Comparison of ENCODE assay signal across 24 cellular contexts in the genomic region with DNA sequence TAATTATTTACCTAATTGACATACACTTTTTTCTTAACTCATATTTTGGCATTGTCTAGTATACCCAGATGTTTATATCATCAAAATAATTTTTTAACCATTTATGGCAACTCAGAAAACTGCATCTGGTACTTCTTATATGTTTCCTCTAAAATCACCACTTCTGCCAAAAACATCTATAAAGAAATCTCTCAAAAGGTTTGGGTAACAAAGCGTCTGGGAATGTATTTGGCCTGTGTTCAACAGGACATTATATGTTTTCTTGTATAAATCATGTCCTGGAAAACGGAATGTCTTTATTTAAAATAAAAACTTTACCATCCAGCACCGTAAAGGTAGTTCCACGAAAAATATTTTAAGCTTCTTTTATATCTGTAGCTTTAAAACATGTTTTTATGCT. TPM values are rescaled to one million over a fixed set of nuclear protein-coding genes. Genes with fewer than 3 reads are reported as not detected.
A peak's percentile ranks its signal among the peaks of the same experiment; 100 is the strongest.
DNase-seq lines count a peak whose midpoint lies in the region; FAIRE-seq and TF ChIP-seq lines count a peak whose summit lies in the region.
"Had no signal": no experiment of that assay in that cellular context is flagged by ENCODE, and none has a peak within 500 bp of the region (broad histone marks: within the 10 kb centered on the region; RNA-seq: fewer than 3 reads in every experiment).

No MANE protein-coding gene starts in this region.

- no peak overlapping the region for H3K4me2 ChIP-seq in astrocyte (ENCODE audit: low read length)
- H3K4me2 ChIP-seq in skeletal muscle satellite cell (ENCODE audit: low read length) = peak overlapping the region; percentile 30
- H3K4me2 ChIP-seq: A549 had no signal

- H4K20me1 ChIP-seq in astrocyte (ENCODE audit: insufficient read depth, low read length) = no peaks in the 10 kb centered on the region

- peaks cover 13% of the 10 kb centered on the region for H3K4me1 Mint-ChIP-seq in astrocyte (ENCODE audit: low read depth, unreplicated experiment)
- H3K4me1 Mint-ChIP-seq: B cell had no signal

- peaks cover 9% of the 10 kb centered on the region for H3K4me1 ChIP-seq in astrocyte (ENCODE audit: insufficient read depth, low read length)
- H3K4me1 ChIP-seq in skeletal muscle satellite cell (ENCODE audit: control insufficient read depth, insufficient read depth, low read length) = peaks cover 52% of the 10 kb centered on the region
- H3K4me1 ChIP-seq: SJCRH30 had no signal

- no peaks in the 10 kb centered on the region for H3K27me3 ChIP-seq in astrocyte (ENCODE audit: insufficient read depth, low read length)
- H3K27me3 ChIP-seq in skeletal muscle satellite cell (ENCODE audit: control insufficient read depth, insufficient read depth, low read length) = no peaks in the 10 kb centered on the region
- H3K27me3 ChIP-seq: SJCRH30 had no signal

- H3K27ac ChIP-seq in astrocyte (ENCODE audit: low read depth, low read length) = no peak overlapping the region
- H3K27ac ChIP-seq: A549, C4-2B, SJCRH30 had no signal

- FAIRE-seq in astrocyte (lab: Jason Lieb, UNC) = no peak
- FAIRE-seq: A549 had no signal

- no peaks in the 10 kb centered on the region for H3K79me2 ChIP-seq in astrocyte (ENCODE audit: insufficient read depth, low read length)

- H3K4me3 Mint-ChIP-seq in astrocyte (ENCODE audit: unreplicated experiment) = no peak overlapping the region
- H3K4me3 Mint-ChIP-seq: B cell; CD8-positive, alpha-beta memory T cell had no signal

- H3K9ac ChIP-seq in astrocyte (ENCODE audit: low read length) (no peak overlapping the region), skeletal muscle satellite cell (ENCODE audit: low read depth, low read length) (no peak overlapping the region)

- no peak overlapping the region for H2AFZ ChIP-seq in astrocyte (ENCODE audit: low read depth, low read length)

- TF ChIP-seq CTCF in astrocyte (IDR thresholded peaks at IDR 0.05; ENCODE audit: insufficient read depth, low read depth, low read length) (no peak), fibroblast of pulmonary artery (IDR thresholded peaks at IDR 0.05; ENCODE audit: low read length, missing control alignments) (no peak)

- peaks cover 8% of the 10 kb centered on the region for H3K36me3 Mint-ChIP-seq in astrocyte (ENCODE audit: low read depth, unreplicated experiment)

- H3K27ac Mint-ChIP-seq in astrocyte (ENCODE audit: unreplicated experiment) = no peak overlapping the region
- H3K27ac Mint-ChIP-seq: B cell had no signal

- no peaks in the 10 kb centered on the region for H3K9me3 Mint-ChIP-seq in astrocyte (ENCODE audit: unreplicated experiment)
- H3K9me3 Mint-ChIP-seq: CD8-positive, alpha-beta memory T cell had no signal

- no peaks in the 10 kb centered on the region for H3K27me3 Mint-ChIP-seq in astrocyte (ENCODE audit: low read depth, unreplicated experiment)
- H3K27me3 Mint-ChIP-seq: B cell; CD8-positive, alpha-beta memory T cell had no signal

- no peaks in the 10 kb centered on the region for H3K9me3 ChIP-seq in astrocyte (ENCODE audit: insufficient read depth, low read depth, low read length)
- no peaks in the 10 kb centered on the region for H3K9me3 ChIP-seq in skeletal muscle satellite cell (replicated peaks; ENCODE audit: low read length)
- H3K9me3 ChIP-seq: A549, SJCRH30 had no signal

- H3K36me3 ChIP-seq in astrocyte (ENCODE audit: insufficient read depth, low read length) (peaks cover 20% of the 10 kb centered on the region), skeletal muscle satellite cell (ENCODE audit: insufficient read depth, low read length) (peaks cover 21% of the 10 kb centered on the region)

- no peak overlapping the region for H3K4me3 ChIP-seq in astrocyte (ENCODE audit: insufficient read depth, low read depth, low read length)
- H3K4me3 ChIP-seq in fibroblast of pulmonary artery (replicated peaks; ENCODE audit: low read depth, low read length) = no peak overlapping the region
- no peak overlapping the region for H3K4me3 ChIP-seq in skeletal muscle satellite cell (ENCODE audit: low read length)
- H3K4me3 ChIP-seq: A549, SJCRH30 had no signal

- peak; percentile 28 for DNase-seq in HCEC 1CT
- DNase-seq in astrocyte (ENCODE audit: low read depth) = peak; percentile 18
- DNase-seq in fibroblast of pulmonary artery (ENCODE audit: low read depth) = peak; percentile 33
- no peak for DNase-seq in UCSD-AML1 (lab: John Stamatoyannopoulos, UW; ENCODE audit: unreplicated experiment)
- no peak for DNase-seq in NK-92 (lab: John Stamatoyannopoulos, UW; ENCODE audit: unreplicated experiment)
- DNase-seq in cerebellar cortex (ENCODE audit: low spot score) = no peak
- DNase-seq: CD8-positive, alpha-beta memory T cell; DND-41; Karpas-422; NCI-H1092 treated with DMSO at 0.1 percent for 48 hours; NCI-H1436; NCI-H187; NCI-H2081 treated with DMSO at 0.1 percent for 48 hours; NCI-H2171 treated with DMSO at 0.1 percent for 48 hours; NCI-H524; NCI-H774; NK-92 treated with Interleukin-12 subunit alpha and Interleukin-12 subunit beta, amount 100 ng/mL, for 24 hours; PC-3; SJCRH30 had no signal

RNA-seq across cellular contexts. Expression of a gene that starts 36.1 kb away (rescaled TPM):
- total RNA-seq in astrocyte = 12.5 and 14.9 TPM in 2 replicates
- total RNA-seq in skeletal muscle satellite cell (2012; rRNA removed) = 38.5 and 46.3 TPM in 2 replicates
- total RNA-seq: HT-29 had no signal

RNA-seq across cellular contexts. Expression of a gene that starts 56.3 kb away (rescaled TPM):
- 48.2 and 50.5 TPM in 2 replicates for total RNA-seq in astrocyte
- total RNA-seq in skeletal muscle satellite cell (2012; rRNA removed) = 19.4 and 25.3 TPM in 2 replicates

Comparison
In these comparisons a context has a peak if more than half of its experiments do, and no peak if none do; other contexts are left out.
1. DNase-seq: peak in HCEC 1CT (single experiment), astrocyte (single experiment) and fibroblast of pulmonary artery (single experiment); none in UCSD-AML1 (single experiment), NK-92 (single experiment) and cerebellar cortex (single experiment).